ENCODE assay signal across 10 cellular contexts in genomic region chr11:130601141-130601540, GRCh38.
DNase-seq lines count a peak whose midpoint lies in the region; ATAC-seq and TF ChIP-seq lines count a peak whose summit lies in the region.
"Had no signal": no experiment of that assay in that cellular context is flagged by ENCODE, and none has a peak within 500 bp of the region (broad histone marks: within the 10 kb centered on the region; RNA-seq: fewer than 3 reads in every experiment).

No MANE protein-coding gene starts in this region.

- 0 out of 2 replicates have a peak overlapping the region, but pooled peaks have one; percentile 38 for H3K27ac ChIP-seq in SJSA1
- H3K27ac ChIP-seq in cardiac muscle cell: peak overlapping the region; percentile 41
- H3K27ac ChIP-seq in osteoblast (ENCODE audit: low read depth, low read length): no peak overlapping the region

- no peaks in the 10 kb centered on the region for H3K27me3 Mint-ChIP-seq in stimulated activated naive B cell treated with anti-CD40 and anti-IgM and Interleukin-4, amounts not matched to agents 10 μg/mL and 1 μg/mL and 100 μg/mL, for 72 hours

- H3K36me3 Mint-ChIP-seq in stimulated activated naive B cell treated with anti-CD40 and anti-IgM and Interleukin-4, amounts not matched to agents 10 μg/mL and 1 μg/mL and 100 μg/mL, for 72 hours: no peaks in the 10 kb centered on the region
- H3K36me3 Mint-ChIP-seq: CD14-positive monocyte had no signal

- peak overlapping the region; percentile 31 for H3K4me2 ChIP-seq in osteoblast (ENCODE audit: insufficient read depth, low read length)

- H3K36me3 ChIP-seq in SJSA1 (no peaks in the 10 kb centered on the region), cardiac muscle cell (no peaks in the 10 kb centered on the region), osteoblast (ENCODE audit: insufficient read depth, low read length) (no peaks in the 10 kb centered on the region)

- H3K27ac Mint-ChIP-seq in stimulated activated naive B cell treated with anti-CD40 and anti-IgM and Interleukin-4, amounts not matched to agents 10 μg/mL and 1 μg/mL and 100 μg/mL, for 72 hours: no peak overlapping the region

- no peaks in the 10 kb centered on the region for H3K79me2 ChIP-seq in osteoblast (ENCODE audit: insufficient read depth, low read length)

- no peaks in the 10 kb centered on the region for H3K27me3 ChIP-seq in SJSA1 (replicated peaks)
- H3K27me3 ChIP-seq in cardiac muscle cell: no peaks in the 10 kb centered on the region
- peaks cover 3% of the 10 kb centered on the region for H3K27me3 ChIP-seq in osteoblast (ENCODE audit: insufficient read depth, low read length)

- no peak overlapping the region for H3K4me3 ChIP-seq in SJSA1
- no peak overlapping the region for H3K4me3 ChIP-seq in cardiac muscle cell
- H3K4me3 ChIP-seq in osteoblast (ENCODE audit: insufficient read depth, low read length): no peak overlapping the region

- ATAC-seq in GM18868 (IDR thresholded peaks at IDR 0.05; ENCODE audit: unreplicated experiment) (no peak), GM18858 (IDR thresholded peaks at IDR 0.05; ENCODE audit: unreplicated experiment) (no peak)
- ATAC-seq in stimulated activated naive B cell treated with anti-CD40 and anti-IgM and Interleukin-4, amounts not matched to agents 10 μg/mL and 1 μg/mL and 100 μg/mL, for 72 hours (replicated peaks): no peak

- TF ChIP-seq CTCF in cardiac muscle cell (IDR thresholded peaks at IDR 0.05; ENCODE audit: low read depth, low read length): no peak
- no peak for TF ChIP-seq CTCF in osteoblast (IDR thresholded peaks at IDR 0.05; ENCODE audit: extremely low read depth, low read depth, low read length)

- H3K9me3 Mint-ChIP-seq in stimulated activated naive B cell treated with anti-CD40 and anti-IgM and Interleukin-4, amounts not matched to agents 10 μg/mL and 1 μg/mL and 100 μg/mL, for 72 hours: peaks cover 0 to 4% of the 10 kb centered on the region in 2 donors

- peaks cover 0 to 1% of the 10 kb centered on the region in 2 donors for H3K4me1 Mint-ChIP-seq in stimulated activated naive B cell treated with anti-CD40 and anti-IgM and Interleukin-4, amounts not matched to agents 10 μg/mL and 1 μg/mL and 100 μg/mL, for 72 hours

- H3K9me3 ChIP-seq in SJSA1 (replicated peaks) (no peaks in the 10 kb centered on the region), cardiac muscle cell (ENCODE audit: low read depth) (no peaks in the 10 kb centered on the region), osteoblast (ENCODE audit: low read depth, low read length) (peaks cover 6% of the 10 kb centered on the region)

- no peak overlapping the region for H3K4me3 Mint-ChIP-seq in stimulated activated naive B cell treated with anti-CD40 and anti-IgM and Interleukin-4, amounts not matched to agents 10 μg/mL and 1 μg/mL and 100 μg/mL, for 72 hours
- H3K4me3 Mint-ChIP-seq: CD14-positive monocyte had no signal

- H4K20me1 ChIP-seq in osteoblast (ENCODE audit: insufficient read depth, low read length): no peaks in the 10 kb centered on the region

- peaks cover 10% of the 10 kb centered on the region for H3K4me1 ChIP-seq in SJSA1 (replicated peaks)
- peaks cover 9% of the 10 kb centered on the region for H3K4me1 ChIP-seq in cardiac muscle cell (ENCODE audit: low read depth)
- H3K4me1 ChIP-seq in osteoblast (ENCODE audit: insufficient read depth, low read length): peaks cover 8% of the 10 kb centered on the region

- DNase-seq in COLO668 (lab: John Stamatoyannopoulos, UW; ENCODE audit: unreplicated experiment) (peak; percentile 24), SJSA1 (ENCODE audit: low read depth in 1 of 2, low spot score in 2 of 2) (peak; percentile 40 to 49), cardiac muscle cell (ENCODE audit: low read depth in 1 of 2, low spot score in 1 of 2) (peak; percentile 58 to 93), osteoblast (ENCODE audit: insufficient read length, low spot score, missing footprints) (no peak), DMS114 treated with DMSO at 0.1 percent for 48 hours (lab: John Stamatoyannopoulos, UW; ENCODE audit: unreplicated experiment) (no peak)
- DNase-seq in stimulated activated naive B cell treated with anti-CD40 and anti-IgM and Interleukin-4, amounts not matched to agents 10 μg/mL and 1 μg/mL and 100 μg/mL, for 72 hours: no peak
- DNase-seq: NCI-H146 had no signal

- H2AFZ ChIP-seq in osteoblast (ENCODE audit: low read length): peak overlapping the region; percentile 20

Comparison
In these comparisons a context has a peak if more than half of its experiments do, and no peak if none do; other contexts are left out.
1. DNase-seq: peak in COLO668 (single experiment), SJSA1 (2 of 2) and cardiac muscle cell (2 of 2); none in osteoblast (single experiment), DMS114 treated with DMSO at 0.1 percent for 48 hours (single experiment) and stimulated activated naive B cell treated with anti-CD40 and anti-IgM and Interleukin-4, amounts not matched to agents 10 μg/mL and 1 μg/mL and 100 μg/mL, for 72 hours (single experiment).